In the genomic region with DNA sequence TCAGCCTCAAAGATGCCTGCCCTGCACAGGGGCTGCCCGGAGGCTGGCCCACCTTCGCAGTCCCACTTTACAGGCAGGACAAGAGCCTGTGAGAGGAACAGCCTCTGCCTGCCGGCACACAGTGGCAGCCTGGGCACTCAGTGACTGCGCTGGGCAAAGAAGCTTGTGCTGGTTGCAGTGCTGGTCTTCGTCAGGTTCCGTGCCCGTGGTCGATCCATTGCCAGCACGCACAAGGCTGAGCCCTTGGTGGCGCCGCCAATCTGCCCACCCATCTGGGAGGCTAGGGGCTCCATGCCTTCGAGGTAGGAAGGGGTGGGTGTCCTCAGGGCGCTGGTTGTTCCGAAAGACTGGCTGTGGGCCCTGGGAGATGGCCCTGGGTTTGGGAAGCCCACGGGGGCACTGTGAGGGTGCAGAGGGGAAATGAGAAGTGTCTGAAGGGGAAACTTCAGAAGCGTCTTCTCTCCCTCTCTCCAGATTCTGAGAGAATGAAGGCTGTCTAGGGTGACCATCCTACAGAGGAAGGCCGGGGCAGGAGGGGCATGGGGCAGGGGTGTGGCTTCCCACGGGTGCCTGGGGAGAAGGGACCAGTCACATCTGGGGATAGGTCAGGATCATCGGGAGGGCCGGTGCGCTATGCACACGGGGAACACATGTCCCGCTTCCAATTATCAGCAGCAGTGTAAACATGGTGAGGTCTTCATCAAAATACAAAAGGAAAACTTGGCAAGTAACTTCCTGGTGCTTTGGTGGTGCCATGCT, we compare ENCODE assay signal across 11 cellular contexts.
"Had no signal": no experiment of that assay in that cellular context is flagged by ENCODE, and none has a peak within 500 bp of the region (broad histone marks: within the 10 kb centered on the region; RNA-seq: fewer than 3 reads in every experiment).

No MANE protein-coding gene starts in this region.

- ATAC-seq: activated CD4-positive, alpha-beta T cell treated with anti-CD3 and anti-CD28 coated beads for 36 hours; left ventricle myocardium superior; stimulated activated naive CD8-positive, alpha-beta T cell treated with anti-CD3 and anti-CD28 coated beads, Interleukin-15, Interleukin-2, amounts not matched to agents 100 U/mL and 50 U/mL, for 24 hours had no signal

- DNase-seq: activated CD4-positive, alpha-beta memory T cell treated with anti-CD3 and anti-CD28 coated beads, Interleukin-2, amount 10 ng/mL, durations not matched to agents 7 days and 5 days; activated CD4-positive, alpha-beta T cell treated with anti-CD3 and anti-CD28 coated beads for 36 hours; activated T-cell treated with anti-CD3 and anti-CD28 coated beads, Interleukin-2, amount 50 U/mL, for 48 hours; erythroblast; left ventricle myocardium superior; midbrain; occipital lobe; stimulated activated CD4-positive, alpha-beta T cell treated with anti-CD3 and anti-CD28 coated beads, Interleukin-2, amount 100 ng/mL, for 48 hours; stimulated activated naive CD8-positive, alpha-beta T cell treated with anti-CD3 and anti-CD28 coated beads, Interleukin-15, Interleukin-2, amounts not matched to agents 100 U/mL and 50 U/mL, for 24 hours; T-helper 1 cell had no signal

- H3K27ac ChIP-seq: VCaP had no signal
